Comparison of ENCODE assay signal across 1 cellular context in the genomic region with DNA sequence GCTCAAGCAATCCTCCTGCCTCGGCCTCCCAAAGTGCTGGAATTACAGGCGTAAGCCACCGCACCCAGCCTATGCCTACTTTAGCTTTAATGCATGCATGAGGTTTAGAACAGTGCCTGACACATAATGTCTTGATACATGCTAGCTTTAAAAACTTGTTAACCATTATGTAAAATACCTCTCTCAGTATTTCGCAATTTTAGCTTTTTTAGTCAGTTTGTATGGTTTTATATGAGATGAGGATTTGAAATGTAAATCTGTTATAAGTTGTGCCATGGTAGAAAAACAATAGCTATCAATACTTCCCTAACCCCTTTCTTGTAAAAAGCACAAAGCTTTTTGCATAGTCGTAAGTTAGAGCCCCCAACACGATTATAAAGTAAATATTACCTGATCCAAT.
TF ChIP-seq lines count a peak whose summit lies in the region.

No MANE protein-coding gene starts in this region.

TF ChIP-seq in H1, 55 proteins besides CTCF, POLR2A, EP300 and RAD21:
- TF ChIP-seq SIRT6 (IDR thresholded peaks at IDR 0.05; ENCODE audit: low read length) = no peak
- peak; percentile 75; the same call in 1 of the 2 replicates for TF ChIP-seq CEBPB (IDR thresholded peaks at IDR 0.05; ENCODE audit: low read depth, low read length)
